2 cellular contexts compared by ENCODE assay signal in the genomic region with DNA sequence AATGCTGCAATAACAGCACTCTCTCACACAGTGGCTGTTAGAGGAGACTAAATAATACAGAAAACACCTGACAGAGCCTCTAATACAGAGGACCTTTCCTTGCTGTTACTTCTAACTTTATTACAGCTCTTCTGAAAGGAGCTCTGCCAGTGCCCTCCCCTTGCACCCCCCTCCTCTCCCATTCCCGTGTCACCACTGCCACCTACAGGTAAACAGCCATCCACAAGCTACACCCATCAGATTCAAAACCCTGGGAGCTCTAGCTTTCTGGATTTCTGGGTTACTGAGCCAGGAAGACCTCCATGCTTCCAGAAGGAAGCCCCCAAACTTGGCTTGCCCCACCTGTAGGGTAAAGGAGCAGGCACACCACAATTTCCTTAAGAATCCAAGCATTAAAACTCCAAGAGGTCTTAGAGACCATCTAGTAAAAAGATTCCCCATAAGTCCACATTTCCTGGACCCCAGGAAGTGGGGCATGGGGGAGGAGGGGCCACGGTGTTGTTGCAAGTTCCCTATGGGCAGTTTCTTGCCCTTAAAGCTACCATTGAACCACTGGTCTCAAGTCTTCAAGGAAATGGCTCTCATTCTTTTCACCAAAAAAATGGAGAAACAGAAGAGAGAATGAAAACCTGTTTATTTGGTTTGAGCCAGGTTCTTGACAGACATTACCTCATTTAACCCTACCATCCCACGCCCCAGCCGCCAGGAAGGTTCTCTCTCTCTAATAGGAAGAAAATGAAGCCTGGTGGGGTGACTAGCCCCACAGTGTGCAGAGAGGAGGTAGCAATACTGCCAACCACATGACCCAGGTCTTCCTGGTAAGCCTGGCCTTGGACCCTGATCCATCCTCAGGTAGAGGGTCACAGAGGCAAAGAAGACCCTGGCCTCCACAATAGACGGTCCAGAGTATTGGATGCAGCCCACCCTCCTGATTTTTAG.
TF ChIP-seq lines count a peak whose summit lies in the region.

No MANE protein-coding gene starts in this region.

TF ChIP-seq in HCT116, 20 proteins besides CTCF, POLR2A, EP300 and RAD21:
- TF ChIP-seq ZNF274 (IDR thresholded peaks at IDR 0.05; ENCODE audit: low read depth, low read length) = no peak
- no peak for TF ChIP-seq EGR1 (IDR thresholded peaks at IDR 0.05; ENCODE audit: low read depth)
- peak; percentile 27; the same call in 1 of the 2 replicates for TF ChIP-seq CBX3 (IDR thresholded peaks at IDR 0.05; ENCODE audit: low read depth)
- TF ChIP-seq, protein P1, sequence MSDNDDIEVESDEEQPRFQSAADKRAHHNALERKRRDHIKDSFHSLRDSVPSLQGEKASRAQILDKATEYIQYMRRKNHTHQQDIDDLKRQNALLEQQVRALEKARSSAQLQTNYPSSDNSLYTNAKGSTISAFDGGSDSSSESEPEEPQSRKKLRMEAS (IDR thresholded peaks at IDR 0.05) = no peak
- no peak for TF ChIP-seq SIN3A (IDR thresholded peaks at IDR 0.05; ENCODE audit: low read depth)
- TF ChIP-seq YY1 (IDR thresholded peaks at IDR 0.05; ENCODE audit: extremely low read depth, insufficient replicate concordance, low read depth, low read length) = peak; percentile 26
- TF ChIP-seq EZH2 (IDR thresholded peaks at IDR 0.05) = no peak
- no peak for TF ChIP-seq EZH2phosphoT487 (IDR thresholded peaks at IDR 0.05; ENCODE audit: borderline replicate concordance)
- TF ChIP-seq SP1 (IDR thresholded peaks at IDR 0.05; ENCODE audit: low read depth) = no peak
- TF ChIP-seq REST (IDR thresholded peaks at IDR 0.05; ENCODE audit: low read depth) = no peak
- TF ChIP-seq ELF1 (IDR thresholded peaks at IDR 0.05; ENCODE audit: borderline replicate concordance, low read depth) = no peak
- TF ChIP-seq JUND (IDR thresholded peaks at IDR 0.05) = no peak
TF ChIP-seq in HCT116: peak in this region for 2.

TF ChIP-seq in endothelial cell of umbilical vein, 7 proteins besides CTCF, POLR2A, EP300 and RAD21:
- no peak for TF ChIP-seq MYC (IDR thresholded peaks at IDR 0.05; ENCODE audit: low read depth, low read length)
TF ChIP-seq in endothelial cell of umbilical vein: peak in this region for 0.
